ENCODE assay signal across 8 cellular contexts in genomic region chrX:68822641-68823410, GRCh38. TPM values are rescaled to one million over a fixed set of nuclear protein-coding genes. Genes with fewer than 3 reads are reported as not detected.
DNase-seq lines count a peak whose midpoint lies in the region; ATAC-seq lines count a peak whose summit lies in the region.

No MANE protein-coding gene starts in this region.

- H2BK5ac ChIP-seq in neuronal stem cell (ENCODE audit: low read length): no peak overlapping the region

- peak overlapping the region; percentile 77 for H3K18ac ChIP-seq in neuronal stem cell (ENCODE audit: low read length)

- H2AK5ac ChIP-seq in neuronal stem cell (ENCODE audit: low read depth, low read length): no peak overlapping the region

- H3K4me2 ChIP-seq in neuronal stem cell (ENCODE audit: insufficient read depth, low read length, poor library complexity, severe bottlenecking): no peak overlapping the region

- no peak overlapping the region for H2BK12ac ChIP-seq in neuronal stem cell (ENCODE audit: low read length)

- no peak overlapping the region for H3K9ac ChIP-seq in neuronal stem cell (ENCODE audit: low read depth, low read length, poor library complexity)

- no peaks in the 10 kb centered on the region for H3K9me3 ChIP-seq in SJCRH30 (replicated peaks)
- no peaks in the 10 kb centered on the region for H3K9me3 ChIP-seq in neuronal stem cell (replicated peaks in 1 of 2; ENCODE audit: control insufficient read depth in 2 of 2, insufficient read depth in 1 of 2, low read depth in 1 of 2, low read length in 2 of 2)

- no peaks in the 10 kb centered on the region for H3K79me1 ChIP-seq in neuronal stem cell (ENCODE audit: low read depth, low read length)

- H3K4ac ChIP-seq in neuronal stem cell (ENCODE audit: low read length): no peak overlapping the region

- peak; percentile 57 for ATAC-seq in HG03159 (IDR thresholded peaks at IDR 0.05; ENCODE audit: unreplicated experiment)
- ATAC-seq in GM18873 (IDR thresholded peaks at IDR 0.05; ENCODE audit: low FRiP score, unreplicated experiment): no peak

- DNase-seq in activated CD8-positive, alpha-beta memory T cell treated with anti-CD3 and anti-CD28 coated beads for 24 hours: peak; percentile 55
- DNase-seq in activated CD8-positive, alpha-beta memory T cell treated with anti-CD3 and anti-CD28 coated beads, Interleukin-2, amount 50 U/mL, for 4 hours: no peak
- DNase-seq in SJCRH30 (peak; percentile 53 to 71), fibroblast of gingiva (ENCODE audit: low read depth) (peak; percentile 26), neuronal stem cell (ENCODE audit: low spot score) (no peak), 8988T (no peak)

- H4K91ac ChIP-seq in neuronal stem cell (ENCODE audit: low read depth, low read length, poor library complexity): no peak overlapping the region

- WGBS in neuronal stem cell (ENCODE audit: extremely low coverage in 2 of 2, insufficient read length in 2 of 2, insufficient replicate concordance in 1 of 2), 2 donors: no CpG with 5 or more reads among the region's 14 CpGs

- no peak overlapping the region for H3K27ac ChIP-seq in SJCRH30
- H3K27ac ChIP-seq in neuronal stem cell (replicated peaks; ENCODE audit: low read length): no peak overlapping the region

- no peak overlapping the region for H3K23ac ChIP-seq in neuronal stem cell (ENCODE audit: low read depth, low read length, poor library complexity)

- no peak overlapping the region for H2BK15ac ChIP-seq in neuronal stem cell (ENCODE audit: low read length)

- H2AFZ ChIP-seq in neuronal stem cell (ENCODE audit: low read length): peak overlapping the region; percentile 82

- no peak overlapping the region for H3K14ac ChIP-seq in neuronal stem cell (ENCODE audit: low read length)

- no peak overlapping the region for H4K8ac ChIP-seq in neuronal stem cell (ENCODE audit: low read depth, low read length)

- H3K4me3 ChIP-seq in SJCRH30 (no peak overlapping the region), neuronal stem cell (ENCODE audit: low read length in 2 of 2) (no peak overlapping the region)

- H3K4me1 ChIP-seq in SJCRH30 (no peaks in the 10 kb centered on the region), neuronal stem cell (ENCODE audit: control insufficient read depth in 2 of 2, insufficient read depth in 1 of 2, low read depth in 1 of 2, low read length in 2 of 2) (peaks cover 4 to 10% of the 10 kb centered on the region in 2 donors)

- H3K27me3 ChIP-seq in SJCRH30 (no peaks in the 10 kb centered on the region), neuronal stem cell (ENCODE audit: control insufficient read depth in 3 of 3, insufficient read depth in 3 of 3, low read depth in 1 of 3, low read length in 3 of 3) (peaks cover 0 to 15% (median 0%) of the 10 kb centered on the region in 3 experiments)

- H2BK120ac ChIP-seq in neuronal stem cell (ENCODE audit: low read depth, low read length): no peak overlapping the region

- no peaks in the 10 kb centered on the region for H3K36me3 ChIP-seq in SJCRH30
- no peaks in the 10 kb centered on the region for H3K36me3 ChIP-seq in neuronal stem cell (replicated peaks in 1 of 2; ENCODE audit: control insufficient read depth in 2 of 2, insufficient read depth in 2 of 2, low read length in 2 of 2)

RNA-seq across cellular contexts. Expression of gene EFNB1, which starts 6.0 kb away (rescaled TPM):
- 11.4 and 11.9 TPM in 2 replicates for total RNA-seq in SJCRH30 (2014; rRNA removed; shearing (Covaris generic))
- polyA plus RNA-seq in neuronal stem cell (2013, experiment 1 of 2): 111 TPM
- 111 TPM for polyA plus RNA-seq in neuronal stem cell (2013, experiment 2 of 2)

Comparison
In these comparisons a context has a peak if more than half of its experiments do, and no peak if none do; other contexts are left out.
1. DNase-seq: peak in activated CD8-positive, alpha-beta memory T cell treated with anti-CD3 and anti-CD28 coated beads for 24 hours (single experiment), SJCRH30 (2 of 2) and fibroblast of gingiva (single experiment); none in activated CD8-positive, alpha-beta memory T cell treated with anti-CD3 and anti-CD28 coated beads, Interleukin-2, amount 50 U/mL, for 4 hours (single experiment), neuronal stem cell (single experiment) and 8988T (single experiment).